Comparison of ENCODE assay signal across 1 cellular context in the genomic region with DNA sequence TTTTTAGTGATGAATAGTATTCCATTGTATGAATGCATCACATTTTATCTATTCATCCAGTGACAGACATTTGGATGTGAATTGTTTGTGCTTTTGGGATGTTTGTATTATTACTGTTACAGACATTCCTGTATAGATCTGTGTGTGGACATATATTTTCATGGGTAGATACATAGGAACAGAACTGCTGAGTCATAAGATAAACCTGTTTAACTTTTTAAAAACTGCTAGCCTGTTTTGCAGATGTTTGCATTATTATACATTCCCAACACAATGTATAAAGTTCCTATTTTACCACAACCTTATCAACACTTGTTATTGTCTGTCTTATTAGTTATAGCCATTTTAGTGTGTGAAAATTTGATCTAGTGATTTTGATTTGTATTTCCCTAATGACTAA.
TF ChIP-seq lines count a peak whose summit lies in the region.

No MANE protein-coding gene starts in this region.

TF ChIP-seq in GM23338, 12 proteins besides CTCF, POLR2A, EP300 and RAD21 (continued from another document):
- TF ChIP-seq, protein P1, sequence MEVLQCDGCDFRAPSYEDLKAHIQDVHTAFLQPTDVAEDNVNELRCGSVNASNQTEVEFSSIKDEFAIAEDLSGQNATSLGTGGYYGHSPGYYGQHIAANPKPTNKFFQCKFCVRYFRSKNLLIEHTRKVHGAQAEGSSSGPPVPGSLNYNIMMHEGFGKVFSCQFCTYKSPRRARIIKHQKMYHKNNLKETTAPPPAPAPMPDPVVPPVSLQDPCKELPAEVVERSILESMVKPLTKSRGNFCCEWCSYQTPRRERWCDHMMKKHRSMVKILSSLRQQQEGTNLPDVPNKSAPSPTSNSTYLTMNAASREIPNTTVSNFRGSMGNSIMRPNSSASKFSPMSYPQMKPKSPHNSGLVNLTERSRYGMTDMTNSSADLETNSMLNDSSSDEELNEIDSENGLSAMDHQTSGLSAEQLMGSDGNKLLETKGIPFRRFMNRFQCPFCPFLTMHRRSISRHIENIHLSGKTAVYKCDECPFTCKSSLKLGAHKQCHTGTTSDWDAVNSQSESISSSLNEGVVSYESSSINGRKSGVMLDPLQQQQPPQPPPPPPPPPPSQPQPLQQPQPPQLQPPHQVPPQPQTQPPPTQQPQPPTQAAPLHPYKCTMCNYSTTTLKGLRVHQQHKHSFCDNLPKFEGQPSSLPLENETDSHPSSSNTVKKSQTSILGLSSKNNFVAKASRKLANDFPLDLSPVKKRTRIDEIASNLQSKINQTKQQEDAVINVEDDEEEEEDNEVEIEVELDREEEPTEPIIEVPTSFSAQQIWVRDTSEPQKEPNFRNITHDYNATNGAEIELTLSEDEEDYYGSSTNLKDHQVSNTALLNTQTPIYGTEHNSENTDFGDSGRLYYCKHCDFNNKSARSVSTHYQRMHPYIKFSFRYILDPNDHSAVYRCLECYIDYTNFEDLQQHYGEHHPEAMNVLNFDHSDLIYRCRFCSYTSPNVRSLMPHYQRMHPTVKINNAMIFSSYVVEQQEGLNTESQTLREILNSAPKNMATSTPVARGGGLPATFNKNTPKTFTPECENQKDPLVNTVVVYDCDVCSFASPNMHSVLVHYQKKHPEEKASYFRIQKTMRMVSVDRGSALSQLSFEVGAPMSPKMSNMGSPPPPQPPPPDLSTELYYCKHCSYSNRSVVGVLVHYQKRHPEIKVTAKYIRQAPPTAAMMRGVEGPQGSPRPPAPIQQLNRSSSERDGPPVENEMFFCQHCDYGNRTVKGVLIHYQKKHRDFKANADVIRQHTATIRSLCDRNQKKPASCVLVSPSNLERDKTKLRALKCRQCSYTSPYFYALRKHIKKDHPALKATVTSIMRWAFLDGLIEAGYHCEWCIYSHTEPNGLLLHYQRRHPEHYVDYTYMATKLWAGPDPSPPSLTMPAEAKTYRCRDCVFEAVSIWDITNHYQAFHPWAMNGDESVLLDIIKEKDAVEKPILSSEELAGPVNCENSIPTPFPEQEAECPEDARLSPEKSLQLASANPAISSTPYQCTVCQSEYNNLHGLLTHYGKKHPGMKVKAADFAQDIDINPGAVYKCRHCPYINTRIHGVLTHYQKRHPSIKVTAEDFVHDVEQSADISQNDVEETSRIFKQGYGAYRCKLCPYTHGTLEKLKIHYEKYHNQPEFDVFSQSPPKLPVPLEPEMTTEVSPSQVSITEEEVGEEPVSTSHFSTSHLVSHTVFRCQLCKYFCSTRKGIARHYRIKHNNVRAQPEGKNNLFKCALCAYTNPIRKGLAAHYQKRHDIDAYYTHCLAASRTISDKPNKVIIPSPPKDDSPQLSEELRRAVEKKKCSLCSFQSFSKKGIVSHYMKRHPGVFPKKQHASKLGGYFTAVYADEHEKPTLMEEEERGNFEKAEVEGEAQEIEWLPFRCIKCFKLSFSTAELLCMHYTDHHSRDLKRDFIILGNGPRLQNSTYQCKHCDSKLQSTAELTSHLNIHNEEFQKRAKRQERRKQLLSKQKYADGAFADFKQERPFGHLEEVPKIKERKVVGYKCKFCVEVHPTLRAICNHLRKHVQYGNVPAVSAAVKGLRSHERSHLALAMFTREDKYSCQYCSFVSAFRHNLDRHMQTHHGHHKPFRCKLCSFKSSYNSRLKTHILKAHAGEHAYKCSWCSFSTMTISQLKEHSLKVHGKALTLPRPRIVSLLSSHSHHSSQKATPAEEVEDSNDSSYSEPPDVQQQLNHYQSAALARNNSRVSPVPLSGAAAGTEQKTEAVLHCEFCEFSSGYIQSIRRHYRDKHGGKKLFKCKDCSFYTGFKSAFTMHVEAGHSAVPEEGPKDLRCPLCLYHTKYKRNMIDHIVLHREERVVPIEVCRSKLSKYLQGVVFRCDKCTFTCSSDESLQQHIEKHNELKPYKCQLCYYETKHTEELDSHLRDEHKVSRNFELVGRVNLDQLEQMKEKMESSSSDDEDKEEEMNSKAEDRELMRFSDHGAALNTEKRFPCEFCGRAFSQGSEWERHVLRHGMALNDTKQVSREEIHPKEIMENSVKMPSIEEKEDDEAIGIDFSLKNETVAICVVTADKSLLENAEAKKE (CRISPR knock-in tag; IDR thresholded peaks at IDR 0.05) = no peak
- no peak for TF ChIP-seq JUNB (IDR thresholded peaks at IDR 0.05; ENCODE audit: unreplicated experiment)
